ENCODE assay signal across 14 cellular contexts in the genomic region with DNA sequence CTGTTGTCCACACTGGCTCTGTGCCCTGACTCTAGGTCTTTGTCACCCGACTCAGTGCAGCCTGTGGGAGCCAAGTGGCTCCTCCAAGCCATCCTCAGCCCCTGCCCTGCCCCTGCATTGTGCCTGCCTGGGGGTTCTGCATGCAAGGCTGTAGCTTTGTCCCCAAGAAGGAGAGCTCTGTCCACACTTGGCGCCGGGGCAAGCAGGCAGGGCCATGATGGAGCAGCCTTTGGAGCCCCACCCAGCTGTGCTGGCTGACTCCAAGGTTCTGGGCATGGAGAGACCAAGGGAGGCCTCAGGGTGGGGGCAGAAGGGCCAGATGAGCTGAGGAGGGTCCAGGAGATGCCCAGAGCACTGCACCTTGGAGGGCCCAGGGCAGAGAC.
"Had no signal": no experiment of that assay in that cellular context is flagged by ENCODE, and none has a peak within 500 bp of the region (broad histone marks: within the 10 kb centered on the region; RNA-seq: fewer than 3 reads in every experiment).

No MANE protein-coding gene starts in this region.

- H3K4me3 ChIP-seq: lower lobe of right lung, uterus had no signal

- DNase-seq: activated CD4-positive, alpha-beta T cell treated with anti-CD3 and anti-CD28 coated beads for 1 hour; activated CD8-positive, alpha-beta T cell treated with anti-CD3 and anti-CD28 coated beads for 36 hours; caudate nucleus; effector memory CD8-positive, alpha-beta T cell; erythroblast; hippocampal formation; lower lobe of right lung; naive thymus-derived CD4-positive, alpha-beta T cell; nucleus accumbens; stimulated activated CD4-positive, alpha-beta T cell treated with anti-CD3 and anti-CD28 coated beads, Interleukin-4, amount 100 ng/mL, for 24 hours; uterus had no signal

- H3K36me3 Mint-ChIP-seq: activated naive CD4-positive, alpha-beta T cell treated with anti-CD3 and anti-CD28 coated beads, Interleukin-2, amount 50 U/mL, for 24 hours; naive thymus-derived CD4-positive, alpha-beta T cell had no signal

- H3K4me1 ChIP-seq: lower lobe of right lung, uterus had no signal

- ATAC-seq: activated CD8-positive, alpha-beta T cell treated with anti-CD3 and anti-CD28 coated beads for 36 hours; activated T-helper 17 cell treated with anti-CD3 and anti-CD28 coated beads, Interleukin-2, amount 50 U/mL, for 72 hours; effector memory CD8-positive, alpha-beta T cell; lower lobe of right lung; naive thymus-derived CD4-positive, alpha-beta T cell; stimulated activated naive CD8-positive, alpha-beta T cell treated with anti-CD3 and anti-CD28 coated beads, Interleukin-15, amount 100 ng/mL, for 72 hours had no signal

- H3K27ac Mint-ChIP-seq: activated CD8-positive, alpha-beta T cell treated with anti-CD3 and anti-CD28 coated beads for 36 hours; activated naive CD4-positive, alpha-beta T cell treated with anti-CD3 and anti-CD28 coated beads, Interleukin-2, amount 50 U/mL, for 24 hours; activated T-helper 17 cell treated with anti-CD3 and anti-CD28 coated beads, Interleukin-2, amount 50 U/mL, for 72 hours; effector memory CD8-positive, alpha-beta T cell; naive thymus-derived CD4-positive, alpha-beta T cell had no signal

- H3K9me3 ChIP-seq: lower lobe of right lung, uterus had no signal

- H3K27me3 ChIP-seq: uterus had no signal

- H3K4me1 Mint-ChIP-seq: activated naive CD4-positive, alpha-beta T cell treated with anti-CD3 and anti-CD28 coated beads, Interleukin-2, amount 50 U/mL, for 24 hours; activated T-helper 17 cell treated with anti-CD3 and anti-CD28 coated beads, Interleukin-2, amount 50 U/mL, for 72 hours; naive thymus-derived CD4-positive, alpha-beta T cell; stimulated activated naive CD8-positive, alpha-beta T cell treated with anti-CD3 and anti-CD28 coated beads, Interleukin-15, amount 100 ng/mL, for 72 hours had no signal

- H3K27me3 Mint-ChIP-seq: stimulated activated naive CD8-positive, alpha-beta T cell treated with anti-CD3 and anti-CD28 coated beads, Interleukin-15, amount 100 ng/mL, for 72 hours had no signal

- H3K36me3 ChIP-seq: lower lobe of right lung, uterus had no signal

- H3K27ac ChIP-seq: lower lobe of right lung, uterus had no signal

- H3K9me3 Mint-ChIP-seq: activated CD8-positive, alpha-beta T cell treated with anti-CD3 and anti-CD28 coated beads for 36 hours; activated naive CD4-positive, alpha-beta T cell treated with anti-CD3 and anti-CD28 coated beads, Interleukin-2, amount 50 U/mL, for 24 hours; activated T-helper 17 cell treated with anti-CD3 and anti-CD28 coated beads, Interleukin-2, amount 50 U/mL, for 72 hours; effector memory CD8-positive, alpha-beta T cell; stimulated activated naive CD8-positive, alpha-beta T cell treated with anti-CD3 and anti-CD28 coated beads, Interleukin-15, amount 100 ng/mL, for 72 hours had no signal

- H3K4me3 Mint-ChIP-seq: activated CD8-positive, alpha-beta T cell treated with anti-CD3 and anti-CD28 coated beads for 36 hours; activated naive CD4-positive, alpha-beta T cell treated with anti-CD3 and anti-CD28 coated beads, Interleukin-2, amount 50 U/mL, for 24 hours; activated T-helper 17 cell treated with anti-CD3 and anti-CD28 coated beads, Interleukin-2, amount 50 U/mL, for 72 hours; effector memory CD8-positive, alpha-beta T cell; naive thymus-derived CD4-positive, alpha-beta T cell; stimulated activated naive CD8-positive, alpha-beta T cell treated with anti-CD3 and anti-CD28 coated beads, Interleukin-15, amount 100 ng/mL, for 72 hours had no signal
